Comparison of ENCODE assay signal across 8 cellular contexts in the genomic region with DNA sequence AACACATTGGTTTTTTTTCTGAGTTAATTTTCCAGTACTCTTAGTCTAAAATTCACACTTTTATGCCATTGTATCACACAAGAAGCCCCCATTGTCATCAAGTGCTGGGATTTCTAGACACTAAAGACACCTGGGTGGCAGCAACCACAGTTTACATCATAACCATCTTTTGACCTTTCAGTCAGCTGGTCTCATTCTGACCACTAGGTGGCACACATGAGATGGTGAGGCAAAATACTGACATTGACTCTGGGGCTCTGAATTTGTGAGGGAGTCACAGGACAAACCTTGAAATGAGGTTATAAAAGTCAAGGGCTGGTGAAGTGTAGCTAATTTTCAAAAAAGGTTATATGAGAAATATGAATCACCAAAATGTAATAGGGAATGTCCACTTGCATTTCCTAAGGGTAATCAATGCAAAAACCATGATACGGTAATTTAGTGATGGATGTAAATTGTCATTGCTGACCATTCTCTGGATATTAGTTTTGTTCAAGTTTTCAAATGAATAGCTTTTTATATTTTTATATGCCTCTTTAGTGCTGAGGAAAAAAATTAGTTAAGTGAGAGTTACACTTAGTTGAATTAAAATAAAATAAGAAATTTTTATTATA.
A peak's percentile ranks its signal among the peaks of the same experiment; 100 is the strongest.
DNase-seq lines count a peak whose midpoint lies in the region; ATAC-seq and TF ChIP-seq lines count a peak whose summit lies in the region.

No MANE protein-coding gene starts in this region.

- no peak overlapping the region for H3K4me2 ChIP-seq in PC-3 (ENCODE audit: low read length)

- TF ChIP-seq CTCF in PC-3 (conservative IDR thresholded peaks at IDR 0.05; ENCODE audit: low read depth, low read length) = peak; percentile 70

- H3K27ac ChIP-seq in PC-3 (ENCODE audit: low read length) = no peak overlapping the region

- no peaks in the 10 kb centered on the region for H3K4me1 ChIP-seq in PC-3 (ENCODE audit: insufficient read depth, low read length)

- CTCF ChIA-PET in PC-3 (lab: Charles Lee) = interaction anchor here (0.6 kb wide), 1 partner anchor 89 kb away, joined by 3 read pairs; no protein-coding TSS in a partner anchor

- intact Hi-C loops in PC-3 (cut with micrococcal nuclease) = no loop called here
- intact Hi-C loops in sciatic nerve (cut with DNase I) = no loop called here

- BruUV-seq in PC-3 (replicated peaks; lab: Mats Ljungman, UMichigan) = no TSS peak

- H3K9me2 ChIP-seq in PC-3 (replicated peaks; ENCODE audit: low read length) = no peaks in the 10 kb centered on the region

- H3K27me3 ChIP-seq in PC-3 (ENCODE audit: low read length) = no peaks in the 10 kb centered on the region

- no peaks in the 10 kb centered on the region for H4K20me1 ChIP-seq in PC-3 (ENCODE audit: low read length)

- H2AFZ ChIP-seq in PC-3 (ENCODE audit: low read length) = no peak overlapping the region

- no peak overlapping the region for H3K4me3 ChIP-seq in PC-3 (ENCODE audit: low read length)

- POLR2A ChIA-PET in PC-3 (lab: Charles Lee; ENCODE audit: unreplicated experiment) = no interaction called here

- no peaks in the 10 kb centered on the region for H3K79me2 ChIP-seq in PC-3 (ENCODE audit: low read length)

- ATAC-seq in GM19463 (IDR thresholded peaks at IDR 0.05; ENCODE audit: unreplicated experiment) = peak; percentile 84
- no peak for ATAC-seq in PC-3
- no peak for ATAC-seq in sciatic nerve

- DNase-seq in DMS53 treated with DMSO at 0.1 percent for 48 hours (lab: John Stamatoyannopoulos, UW; ENCODE audit: unreplicated experiment) = peak; percentile 46
- DNase-seq in HK-2 (ENCODE audit: unreplicated experiment) = peak; percentile 34
- peak; percentile 61 for DNase-seq in PC-3
- peak; percentile 13 to 40 for DNase-seq in activated T-helper 1 cell treated with anti-CD3 and anti-CD28 coated beads, Interleukin-2, amount 50 U/mL, for 16 hours (ENCODE audit: low read depth in 1 of 2, low spot score in 1 of 2)
- peak; percentile 29 for DNase-seq in glomerular endothelial cell (ENCODE audit: extremely low read depth, low read depth, low spot score)
- DNase-seq in sciatic nerve (ENCODE audit: low spot score) = peak; percentile 59
- DNase-seq in cortex of kidney (lab: John Stamatoyannopoulos, UW) = no peak

- no peak overlapping the region for H3K9ac ChIP-seq in PC-3 (ENCODE audit: low read length)

- no peaks in the 10 kb centered on the region for H3F3A ChIP-seq in PC-3 (ENCODE audit: low read length, unreplicated experiment)

- H3K9me3 ChIP-seq in PC-3 (ENCODE audit: low read length) = no peaks in the 10 kb centered on the region

- H3K36me3 ChIP-seq in PC-3 (ENCODE audit: low read depth, low read length) = no peaks in the 10 kb centered on the region; the same call in 1 of the 2 replicates
